ENCODE assay signal across 11 cellular contexts in the genomic region with DNA sequence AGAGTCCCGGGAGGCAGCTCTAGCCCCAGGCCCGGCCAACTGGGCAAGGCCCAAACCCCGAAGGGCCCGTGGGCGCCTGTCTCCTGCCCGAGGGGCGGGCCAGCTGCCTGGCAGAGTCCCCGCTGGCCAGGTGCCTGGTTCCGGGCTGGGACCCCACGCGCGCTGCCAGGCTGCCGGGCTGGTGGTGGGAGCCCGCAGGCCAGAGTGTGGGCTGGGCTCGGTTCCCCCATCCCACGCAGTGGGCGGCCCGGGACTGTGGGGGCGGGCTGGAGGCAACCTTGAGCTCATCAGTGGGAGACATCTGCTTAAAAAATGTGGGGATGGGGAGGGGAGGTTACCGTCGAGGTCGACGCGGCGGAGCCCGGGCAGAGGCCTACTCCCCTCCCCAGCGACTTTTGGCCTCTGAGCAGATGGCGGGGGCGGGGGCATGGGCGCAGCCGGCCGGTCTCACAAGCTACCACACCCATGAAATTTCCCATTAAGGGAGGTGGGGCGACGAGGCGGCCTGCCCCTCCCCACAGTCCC.
DNase-seq lines count a peak whose midpoint lies in the region; ATAC-seq and TF ChIP-seq lines count a peak whose summit lies in the region.
"Had no signal": no experiment of that assay in that cellular context is flagged by ENCODE, and none has a peak within 500 bp of the region (broad histone marks: within the 10 kb centered on the region; RNA-seq: fewer than 3 reads in every experiment).

No MANE protein-coding gene starts in this region.

- peaks cover 0 to 7% (median 0%) of the 10 kb centered on the region in 7 donors for H3K4me1 Mint-ChIP-seq in naive thymus-derived CD4-positive, alpha-beta T cell

- H3K27ac Mint-ChIP-seq in naive thymus-derived CD4-positive, alpha-beta T cell: no peak overlapping the region

- no TSS peak for BruUV-seq in A673 (replicated peaks; lab: Mats Ljungman, UMichigan)

- H3K4me3 Mint-ChIP-seq in naive thymus-derived CD4-positive, alpha-beta T cell: no peak overlapping the region

- H3K27me3 ChIP-seq in A673 (replicated peaks; ENCODE audit: insufficient read depth, low read depth, low read length, poor library complexity): no peaks in the 10 kb centered on the region
- H3K27me3 ChIP-seq in fibroblast of lung (ENCODE audit: control insufficient read depth, insufficient read depth, low read length): no peaks in the 10 kb centered on the region
- H3K27me3 ChIP-seq in naive thymus-derived CD4-positive, alpha-beta T cell (ENCODE audit: control insufficient read depth in 2 of 2, insufficient read depth in 2 of 2, low read length in 2 of 2): no peaks in the 10 kb centered on the region

- no peak overlapping the region for H2AFZ ChIP-seq in fibroblast of lung (ENCODE audit: low read length)

- H3K9ac ChIP-seq in fibroblast of lung (ENCODE audit: insufficient read depth, low read length): no peak overlapping the region

- H3K9me3 ChIP-seq in A673 (ENCODE audit: low read depth, low read length, poor library complexity, severe bottlenecking) (no peaks in the 10 kb centered on the region), fibroblast of lung (ENCODE audit: control insufficient read depth, insufficient read depth, low read depth, low read length) (no peaks in the 10 kb centered on the region)
- no peaks in the 10 kb centered on the region for H3K9me3 ChIP-seq in naive thymus-derived CD4-positive, alpha-beta T cell (ENCODE audit: control insufficient read depth in 2 of 3, low read length in 3 of 3)

- ATAC-seq in naive thymus-derived CD4-positive, alpha-beta T cell: peak; percentile 17
- ATAC-seq: HCT116 had no signal

- H3K4me3 ChIP-seq in A673 (ENCODE audit: low read depth, low read length, poor library complexity, severe bottlenecking): no peak overlapping the region
- H3K4me3 ChIP-seq in fibroblast of lung (replicated peaks in 1 of 4; ENCODE audit: control extremely low read depth in 1 of 4, insufficient read depth in 1 of 4, low read depth in 3 of 4, low read length in 4 of 4): peak overlapping the region in 1 of 4 experiments; percentile 4
- no peak overlapping the region for H3K4me3 ChIP-seq in naive thymus-derived CD4-positive, alpha-beta T cell (ENCODE audit: low read length)

- no peaks in the 10 kb centered on the region for H4K20me1 ChIP-seq in fibroblast of lung (ENCODE audit: control insufficient read depth, extremely low read depth, insufficient read depth, low read length)

- TF ChIP-seq CTCF in A673 (conservative IDR thresholded peaks at IDR 0.05; ENCODE audit: low read depth, low read length): no peak
- no peak for TF ChIP-seq CTCF in fibroblast of lung (conservative IDR thresholded peaks at IDR 0.05 in 1 of 2, IDR thresholded peaks at IDR 0.05 in 1 of 2; ENCODE audit: low read depth in 1 of 2, low read length in 2 of 2)

- CTCF ChIA-PET in A673 (lab: Charles Lee): interaction anchor here (1.4 kb wide), 1 partner anchor 179 kb away, joined by 4 read pairs; no protein-coding TSS in a partner anchor
- CTCF ChIA-PET in naive thymus-derived CD4-positive, alpha-beta T cell (lab: Charles Lee): no interaction called here

- POLR2A ChIA-PET in A673 (lab: Charles Lee; ENCODE audit: low non-redundant PET): no interaction called here
- POLR2A ChIA-PET in naive thymus-derived CD4-positive, alpha-beta T cell (lab: Charles Lee): interaction anchor here (2.0 kb wide), 1 partner anchor 13 kb away, joined by 5 read pairs; no protein-coding TSS in a partner anchor

- intact Hi-C loops in A673 (cut with micrococcal nuclease; ENCODE audit: unreplicated experiment): no loop called here
- intact Hi-C loops in naive thymus-derived CD4-positive, alpha-beta T cell (cut with micrococcal nuclease): no loop called here

- H3K27me3 Mint-ChIP-seq in naive thymus-derived CD4-positive, alpha-beta T cell: no peaks in the 10 kb centered on the region

- H3K79me2 ChIP-seq in fibroblast of lung (ENCODE audit: control insufficient read depth, insufficient read depth, low read length): no peaks in the 10 kb centered on the region

- H3K4me1 ChIP-seq in A673 (ENCODE audit: insufficient read depth, low read length, poor library complexity, severe bottlenecking) (peaks cover 23% of the 10 kb centered on the region), fibroblast of lung (ENCODE audit: control insufficient read depth, extremely low read depth, insufficient read depth, low read length) (no peaks in the 10 kb centered on the region)
- no peaks in the 10 kb centered on the region for H3K4me1 ChIP-seq in naive thymus-derived CD4-positive, alpha-beta T cell (ENCODE audit: control insufficient read depth in 2 of 2, insufficient read depth in 2 of 2, low read length in 2 of 2)

- H3K27ac ChIP-seq in A673 (ENCODE audit: low read depth, low read length, poor library complexity, severe bottlenecking): peak overlapping the region; percentile 27
- H3K27ac ChIP-seq in fibroblast of lung (ENCODE audit: insufficient read depth, low read length): no peak overlapping the region
- H3K27ac ChIP-seq in naive thymus-derived CD4-positive, alpha-beta T cell (ENCODE audit: low read depth, low read length): no peak overlapping the region

- peak overlapping the region; percentile 64 for H3K4me2 ChIP-seq in fibroblast of lung (ENCODE audit: extremely low read depth, insufficient read depth, low read length)

- no peak for DNase-seq in A673 (ENCODE audit: low spot score)
- DNase-seq in NCI-H2171 treated with DMSO at 0.1 percent for 48 hours (lab: John Stamatoyannopoulos, UW): peak; percentile 95
- DNase-seq in fibroblast of lung (ENCODE audit: low read depth in 2 of 2): peak in 1 of 2 donors; percentile 68
- no peak for DNase-seq in naive thymus-derived CD4-positive, alpha-beta T cell
- DNase-seq in HCEC 1CT: no peak
- DNase-seq in activated naive CD4-positive, alpha-beta T cell treated with anti-CD3 and anti-CD28 coated beads, Interleukin-2, amount 50 U/mL, for 16 hours: no peak
- no peak for DNase-seq in stimulated activated CD4-positive, alpha-beta T cell treated with anti-CD3 and anti-CD28 coated beads, Interleukin-2, amount 100 ng/mL, for 48 hours
- DNase-seq in activated CD4-positive, alpha-beta T cell treated with anti-CD3 and anti-CD28 coated beads for 48 hours: no peak
- DNase-seq: effector CD8-positive, alpha-beta T cell; SHP77 had no signal

- no peaks in the 10 kb centered on the region for H3K36me3 Mint-ChIP-seq in naive thymus-derived CD4-positive, alpha-beta T cell

- H3K36me3 ChIP-seq in A673 (ENCODE audit: insufficient read depth, low read length, poor library complexity, severe bottlenecking) (no peaks in the 10 kb centered on the region), fibroblast of lung (ENCODE audit: control insufficient read depth, insufficient read depth, low read length) (no peaks in the 10 kb centered on the region)
- H3K36me3 ChIP-seq in naive thymus-derived CD4-positive, alpha-beta T cell (ENCODE audit: control insufficient read depth in 2 of 3, insufficient read depth in 3 of 3, low read length in 3 of 3): no peaks in the 10 kb centered on the region

- H3K9me3 Mint-ChIP-seq in naive thymus-derived CD4-positive, alpha-beta T cell: peaks cover 0 to under 1% (median 0%) of the 10 kb centered on the region in 11 donors
